Comparison of ENCODE assay signal across 26 cellular contexts in genomic region chr20:34923414-34923813, GRCh38. TPM values are rescaled to one million over a fixed set of nuclear protein-coding genes. Genes with fewer than 3 reads are reported as not detected.
DNase-seq lines count a peak whose midpoint lies in the region; ATAC-seq and TF ChIP-seq lines count a peak whose summit lies in the region.
"Had no signal": no experiment of that assay in that cellular context is flagged by ENCODE, and none has a peak within 500 bp of the region (broad histone marks: within the 10 kb centered on the region; RNA-seq: fewer than 3 reads in every experiment).

No MANE protein-coding gene starts in this region.

- H3K4me3 ChIP-seq in breast epithelium, result no peak overlapping the region
- H3K4me3 ChIP-seq in adrenal gland, result no peak overlapping the region
- no peak overlapping the region for H3K4me3 ChIP-seq in lower lobe of right lung
- no peak overlapping the region for H3K4me3 ChIP-seq in thyroid gland (replicated peaks in 1 of 3)

- TF ChIP-seq POLR2A in breast epithelium (IDR thresholded peaks at IDR 0.05) (no peak), adrenal gland (IDR thresholded peaks at IDR 0.05) (no peak), thyroid gland (IDR thresholded peaks at IDR 0.05) (no peak)

- H3K4me3 Mint-ChIP-seq in MCF 10A (ENCODE audit: unreplicated experiment), result no peak overlapping the region
- H3K4me3 Mint-ChIP-seq: activated T-cell treated with anti-CD3 and anti-CD28 coated beads, Interleukin-2, amount 50 U/mL, for 72 hours; CD4-positive, CD25-positive, alpha-beta regulatory T cell; immature natural killer cell; natural killer cell had no signal

- POLR2A ChIA-PET in MCF 10A (lab: Yijun Ruan, JAX), result interaction anchor here (0.6 to 4.4 kb wide), 23 partner anchors 9 to 88 kb away, joined by 3 to 51 read pairs (median 6); partner anchors contain the start of genes ACSS2, GSS and MYH7B

- intact Hi-C loops in breast epithelium (cut with DNase I; ENCODE audit: low total_unique reads), result no loop called here
- intact Hi-C loops in MCF 10A (cut with micrococcal nuclease), result no loop called here
- intact Hi-C loops in adrenal gland (cut with DNase I), result no loop called here
- intact Hi-C loops in lower lobe of right lung (cut with DNase I), result no loop called here
- intact Hi-C loops in thyroid gland (cut with DNase I), result no loop called here

- CTCF ChIA-PET in MCF 10A (lab: Yijun Ruan, JAX), result interaction anchor here (0.6 to 2.2 kb wide), 7 partner anchors 11 to 183 kb away, joined by 3 to 13 read pairs (median 4); partner anchors contain the start of genes ACSS2, GGT7, GSS and MYH7B

- no TSS peak for BruUV-seq in MCF 10A (replicated peaks; lab: Mats Ljungman, UMichigan)

- H3K27ac ChIP-seq in breast epithelium, result peak overlapping the region; percentile 78 to 87
- H3K27ac ChIP-seq in adrenal gland, result peak overlapping the region in 4 of 5 donors; percentile 33 to 89 (median 74)
- H3K27ac ChIP-seq in lower lobe of right lung, result peak overlapping the region; percentile 63
- H3K27ac ChIP-seq in thyroid gland, result peak overlapping the region; percentile 9 to 82 (median 53)
- H3K27ac ChIP-seq: 22Rv1, brain microvascular endothelial cell, foreskin keratinocyte, HL-60 had no signal

- H3K36me3 Mint-ChIP-seq in MCF 10A (ENCODE audit: insufficient read depth, unreplicated experiment), result peaks cover 37% of the 10 kb centered on the region
- H3K36me3 Mint-ChIP-seq: natural killer cell had no signal

- H3K4me1 Mint-ChIP-seq in MCF 10A (ENCODE audit: insufficient read depth, unreplicated experiment), result peaks cover 40% of the 10 kb centered on the region
- H3K4me1 Mint-ChIP-seq: immature natural killer cell had no signal

- H3K27ac Mint-ChIP-seq in MCF 10A (ENCODE audit: low read depth, unreplicated experiment), result no peak overlapping the region
- H3K27ac Mint-ChIP-seq: activated T-cell treated with anti-CD3 and anti-CD28 coated beads, Interleukin-2, amount 50 U/mL, for 72 hours; CD4-positive, CD25-positive, alpha-beta regulatory T cell; immature natural killer cell; natural killer cell had no signal

- TF ChIP-seq CTCF in breast epithelium (IDR thresholded peaks at IDR 0.05) (no peak), MCF 10A (IDR thresholded peaks at IDR 0.05; ENCODE audit: unreplicated experiment) (no peak), adrenal gland (IDR thresholded peaks at IDR 0.05) (no peak), lower lobe of right lung (IDR thresholded peaks at IDR 0.05) (no peak), thyroid gland (IDR thresholded peaks at IDR 0.05) (no peak)

- H3K9me3 ChIP-seq in breast epithelium (no peaks in the 10 kb centered on the region), adrenal gland (replicated peaks in 1 of 3) (no peaks in the 10 kb centered on the region), lower lobe of right lung (no peaks in the 10 kb centered on the region), thyroid gland (no peaks in the 10 kb centered on the region)

- ATAC-seq in lower lobe of right lung, result no peak
- ATAC-seq: activated T-cell treated with anti-CD3 and anti-CD28 coated beads, Interleukin-2, amount 50 U/mL, for 72 hours; natural killer cell had no signal

- no peaks in the 10 kb centered on the region for H3K9me3 Mint-ChIP-seq in MCF 10A (ENCODE audit: unreplicated experiment)
- H3K9me3 Mint-ChIP-seq: CD4-positive, CD25-positive, alpha-beta regulatory T cell; immature natural killer cell; natural killer cell had no signal

- H3K36me3 ChIP-seq in breast epithelium (no peaks in the 10 kb centered on the region), adrenal gland (replicated peaks in 1 of 2) (peaks cover 0 to 62% of the 10 kb centered on the region in 2 donors), lower lobe of right lung (peaks cover 96% of the 10 kb centered on the region), thyroid gland (peaks cover 3 to 24% of the 10 kb centered on the region in 2 donors)

- no peaks in the 10 kb centered on the region for H3K27me3 Mint-ChIP-seq in MCF 10A (ENCODE audit: insufficient read depth, unreplicated experiment)
- H3K27me3 Mint-ChIP-seq: CD4-positive, CD25-positive, alpha-beta regulatory T cell had no signal

- 93 to 97% (median 95%) methylated on average over 2 of the region's 2 CpGs for WGBS in adrenal gland, 4 donors
- 92 to 93% methylated on average over 2 of the region's 2 CpGs for WGBS in thyroid gland, 2 donors

- no peak for DNase-seq in breast epithelium (ENCODE audit: low spot score in 2 of 2)
- DNase-seq in MCF 10A (ENCODE audit: unreplicated experiment), result no peak
- no peak for DNase-seq in adrenal gland
- no peak for DNase-seq in lower lobe of right lung
- no peak for DNase-seq in thyroid gland
- no peak for DNase-seq in NCI-H2196 treated with DMSO at 0.1 percent for 48 hours (lab: John Stamatoyannopoulos, UW; ENCODE audit: unreplicated experiment)
- DNase-seq in cerebellar cortex (ENCODE audit: low spot score), result no peak
- DNase-seq in activated T-cell treated with anti-CD3 and anti-CD28 coated beads, Interleukin-2, amount 50 U/mL, for 48 hours, result no peak
- DNase-seq: activated CD4-positive, alpha-beta T cell treated with anti-CD3 and anti-CD28 coated beads for 4 hours; activated naive CD4-positive, alpha-beta T cell; activated T-cell treated with anti-CD3 and anti-CD28 coated beads, Interleukin-2, amount 50 U/mL, for 72 hours; CD4-positive, CD25-positive, alpha-beta regulatory T cell; effector CD8-positive, alpha-beta T cell; erythroblast; hippocampal formation; immature natural killer cell; natural killer cell; NCI-H146; NCI-H2107; SHP77; stimulated activated CD4-positive, alpha-beta T cell treated with anti-CD3 and anti-CD28 coated beads, Interleukin-4, amount 100 ng/mL, for 1 hour had no signal

- H3K4me1 ChIP-seq in breast epithelium (no peaks in the 10 kb centered on the region), adrenal gland (replicated peaks in 1 of 2) (peaks cover 13 to 14% of the 10 kb centered on the region in 2 donors), lower lobe of right lung (peaks cover 13% of the 10 kb centered on the region), thyroid gland (peaks cover 4 to 14% of the 10 kb centered on the region in 2 donors)

- H3K27me3 ChIP-seq in breast epithelium (no peaks in the 10 kb centered on the region), adrenal gland (no peaks in the 10 kb centered on the region), lower lobe of right lung (ENCODE audit: low read depth) (no peaks in the 10 kb centered on the region), thyroid gland (no peaks in the 10 kb centered on the region)
- H3K27me3 ChIP-seq: brain microvascular endothelial cell, foreskin keratinocyte had no signal

RNA-seq across cellular contexts. Expression of gene GSS, which starts 32.2 kb away (rescaled TPM):
- total RNA-seq in breast epithelium, result 10 to 100 TPM; 33.4 to 61.9 (median 53.7) TPM
- 94.6 and 115 TPM in 2 replicates for total RNA-seq in MCF 10A (2022)
- 10 to 100 TPM; 52.4 to 99.3 (median 78.0) TPM for total RNA-seq in adrenal gland
- polyA plus RNA-seq in adrenal gland, result 100 to 1,000 TPM in 2 of 3 donors, 10 to 100 TPM in 1; 61.9 to 120 (median 116) TPM
- total RNA-seq in lower lobe of right lung, result 28.8 TPM
- 10 to 100 TPM; 45.7 to 81.8 (median 62.4) TPM for total RNA-seq in thyroid gland

RNA-seq across cellular contexts. Expression of gene MYH7B, which starts 32.3 kb away (rescaled TPM):
- 1 to 10 TPM in 1 of 3 donors, under 1 TPM in 2; 0.66 to 1.1 (median 0.73) TPM for total RNA-seq in breast epithelium
- 0.07 and 0.27 TPM in 2 replicates for total RNA-seq in MCF 10A (2022)
- total RNA-seq in adrenal gland, result 1 to 10 TPM in 1 of 8 donors, under 1 TPM in 6, not detected in 1; 0.07 to 1.1 (median 0.43) TPM
- 1 to 10 TPM in 2 of 3 donors, under 1 TPM in 1; 0.11 to 9.6 (median 9.6) TPM for polyA plus RNA-seq in adrenal gland
- total RNA-seq in lower lobe of right lung, result 0.56 TPM
- 1 to 10 TPM in 3 of 4 donors, under 1 TPM in 1; 0.63 to 2.0 (median 1.4) TPM for total RNA-seq in thyroid gland
- total RNA-seq: Daoy had no signal
- polyA plus RNA-seq: immature natural killer cell had no signal

RNA-seq across cellular contexts. Expression of gene ACSS2, which starts 47.0 kb away (rescaled TPM):
- total RNA-seq in breast epithelium (100 to 1,000 TPM in 1 of 3 donors, 10 to 100 TPM in 2; 70.1 to 137 (median 71.1) TPM), MCF 10A (2022) (36.6 and 42.0 TPM in 2 replicates), adrenal gland (100 to 1,000 TPM in 6 of 8 donors, 10 to 100 TPM in 2; 81.4 to 353 (median 128) TPM), lower lobe of right lung (131 TPM), thyroid gland (10 to 100 TPM; 48.5 to 89.6 (median 68.1) TPM)
- polyA plus RNA-seq in adrenal gland, result 100 to 1,000 TPM; 148 to 386 (median 161) TPM

RNA-seq across cellular contexts. Expression of gene GGT7, which starts 50.8 kb away (rescaled TPM):
- total RNA-seq in breast epithelium, result 10 to 100 TPM; 13.1 to 21.8 (median 16.4) TPM
- total RNA-seq in MCF 10A (2022), result 2.5 and 3.2 TPM in 2 replicates
- 10 to 100 TPM in 7 of 8 donors, 1 to 10 TPM in 1; 6.5 to 24.8 (median 15.8) TPM for total RNA-seq in adrenal gland
- polyA plus RNA-seq in adrenal gland, result 10 to 100 TPM in 2 of 3 donors, 1 to 10 TPM in 1; 5.3 to 27.8 (median 12.2) TPM
- 24.0 TPM for total RNA-seq in lower lobe of right lung
- 10 to 100 TPM; 24.1 to 41.1 (median 37.6) TPM for total RNA-seq in thyroid gland
